In the genomic region with DNA sequence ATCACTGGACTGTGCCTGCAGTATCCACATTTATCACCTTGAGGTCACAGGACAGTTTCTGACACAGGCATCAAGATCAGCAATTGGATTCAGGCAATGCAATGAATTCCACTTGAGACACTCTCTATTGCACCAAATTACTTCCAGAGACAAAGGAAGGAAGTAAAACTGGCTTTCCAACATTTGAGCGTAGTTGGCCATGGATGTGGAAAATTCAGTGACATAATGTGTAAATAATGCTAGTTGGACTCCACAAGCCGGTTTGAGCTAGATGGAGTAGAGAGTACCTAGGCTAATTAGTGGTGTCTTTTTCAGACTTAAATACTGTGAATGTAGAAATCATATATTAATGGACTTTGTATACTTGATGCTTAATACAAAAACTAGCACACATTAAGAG, we compare ENCODE assay signal across 21 cellular contexts.
A peak's percentile ranks its signal among the peaks of the same experiment; 100 is the strongest.
DNase-seq lines count a peak whose midpoint lies in the region; ATAC-seq, FAIRE-seq and TF ChIP-seq lines count a peak whose summit lies in the region.
"Had no signal": no experiment of that assay in that cellular context is flagged by ENCODE, and none has a peak within 500 bp of the region (broad histone marks: within the 10 kb centered on the region; RNA-seq: fewer than 3 reads in every experiment).

No MANE protein-coding gene starts in this region.

- TF ChIP-seq CTCF in smooth muscle cell (IDR thresholded peaks at IDR 0.05; ENCODE audit: borderline replicate concordance, insufficient read depth, poor library complexity, severe bottlenecking) (no peak), GM13977 (IDR thresholded peaks at IDR 0.05; ENCODE audit: extremely low read depth, insufficient read depth, missing control alignments) (no peak)

- H2AFZ ChIP-seq in smooth muscle cell (ENCODE audit: low read depth): no peak overlapping the region

- no peak overlapping the region for H3K4me3 ChIP-seq in smooth muscle cell
- H3K4me3 ChIP-seq: K562, SK-N-MC had no signal

- H3K4me1 ChIP-seq in smooth muscle cell (ENCODE audit: low read depth): no peaks in the 10 kb centered on the region

- H3F3A ChIP-seq in smooth muscle cell (ENCODE audit: low read depth): no peaks in the 10 kb centered on the region

- FAIRE-seq in GM12892 (lab: Jason Lieb, UNC): no peak
- FAIRE-seq: GM12891, H1, K562 had no signal

- no peaks in the 10 kb centered on the region for H4K20me1 ChIP-seq in smooth muscle cell (ENCODE audit: low read depth)

- in situ Hi-C loops in GM13977 (cut with MboI; ENCODE audit: low pct_unique_long_range_greater_than_20kb, low sequenced_read_pairs, unreplicated experiment): no loop called here

- H3K79me2 ChIP-seq in smooth muscle cell (ENCODE audit: low read depth): no peaks in the 10 kb centered on the region

- 78% methylated on average over 2 of the region's 2 CpGs for WGBS in smooth muscle cell (ENCODE audit: low lambda C conversion rate)

- H3K27me3 ChIP-seq in smooth muscle cell (ENCODE audit: low read depth): no peaks in the 10 kb centered on the region

- no peak overlapping the region for H3K4me2 ChIP-seq in smooth muscle cell

- DNase-seq in NCI-H1105 treated with DMSO at 0.1 percent for 48 hours (lab: John Stamatoyannopoulos, UW): peak; percentile 11
- no peak for DNase-seq in NCI-H1105 (lab: John Stamatoyannopoulos, UW)
- peak; percentile 21 for DNase-seq in NCI-H748 treated with DMSO at 0.1 percent for 48 hours (lab: John Stamatoyannopoulos, UW)
- DNase-seq in fibroblast of gingiva (ENCODE audit: low read depth): peak; percentile 30
- DNase-seq in smooth muscle cell (lab: John Stamatoyannopoulos, UW; ENCODE audit: unreplicated experiment): no peak
- DNase-seq in GM12892 (ENCODE audit: insufficient read length): no peak
- no peak for DNase-seq in GM13977 (ENCODE audit: low spot score)
- DNase-seq: 8988T, COR-L47, DMS 273 treated with DMSO at 0.1 percent for 48 hours, EL, NCI-H1694 treated with DMSO at 0.1 percent for 48 hours, NCI-H2171, NCI-H446, NCI-H526 treated with DMSO at 0.1 percent for 48 hours, Right ventricle myocardium superior had no signal

- no peak overlapping the region for H3K9ac ChIP-seq in smooth muscle cell (ENCODE audit: low read depth)

- no peaks in the 10 kb centered on the region for H3K36me3 ChIP-seq in smooth muscle cell (ENCODE audit: low read depth)

- H3K27ac ChIP-seq in smooth muscle cell (ENCODE audit: low read depth): peak overlapping the region; percentile 43
- H3K27ac ChIP-seq: SK-N-MC had no signal

- H3K9me3 ChIP-seq in smooth muscle cell (replicated peaks; ENCODE audit: low read depth): peaks cover 7% of the 10 kb centered on the region

- no peak for ATAC-seq in GM19023 (IDR thresholded peaks at IDR 0.05; ENCODE audit: unreplicated experiment)
- ATAC-seq: K562 had no signal

- no peak for TF ChIP-seq POLR2A in GM12892 (IDR thresholded peaks at IDR 0.05; ENCODE audit: low read depth, low read length)

Comparison
In these comparisons a context has a peak if more than half of its experiments do, and no peak if none do; other contexts are left out.
1. DNase-seq: peak in NCI-H1105 treated with DMSO at 0.1 percent for 48 hours (single experiment), NCI-H748 treated with DMSO at 0.1 percent for 48 hours (single experiment) and fibroblast of gingiva (single experiment); none in NCI-H1105 (single experiment), smooth muscle cell (single experiment), GM12892 (single experiment) and GM13977 (single experiment).